ENCODE assay signal across 1 cellular context in the genomic region with DNA sequence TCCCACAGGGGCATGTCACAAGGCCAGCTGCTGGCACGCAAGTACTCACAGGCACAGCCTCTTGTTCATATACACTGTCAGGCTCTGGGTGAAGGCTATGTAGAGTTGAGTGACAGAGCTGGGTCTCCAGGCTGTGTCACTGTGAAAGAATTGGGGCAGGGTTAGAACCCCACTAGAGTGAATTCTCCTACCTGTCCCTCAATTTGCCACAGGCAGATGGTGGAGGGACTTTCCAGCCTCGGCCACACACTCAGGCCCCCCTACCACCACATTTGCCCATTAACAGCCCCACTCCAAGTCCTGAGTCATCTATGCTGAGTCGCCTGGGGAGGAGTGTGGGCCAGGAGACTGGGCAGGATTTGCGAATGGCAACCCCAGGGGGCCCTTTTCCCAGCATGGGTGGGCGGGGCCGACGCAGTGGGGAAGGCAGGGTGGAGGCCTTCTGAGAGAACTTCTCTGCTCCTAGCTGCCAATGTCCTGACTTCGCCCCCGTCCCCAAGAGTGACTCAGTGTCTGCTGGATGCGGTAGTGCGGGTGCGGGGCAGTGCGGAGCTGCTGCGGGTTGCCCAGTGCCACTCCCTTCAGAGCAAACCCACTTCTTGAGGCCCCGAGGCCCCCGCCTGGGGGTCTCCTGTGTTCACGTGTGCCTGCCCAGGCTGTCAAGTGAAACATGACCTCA.
TF ChIP-seq lines count a peak whose summit lies in the region.

No MANE protein-coding gene starts in this region.

TF ChIP-seq in HEK293, 187 proteins besides CTCF, POLR2A, EP300 and RAD21 (continued from another document):
- TF ChIP-seq ZFP41 (tag by site-specific recombination; IDR thresholded peaks at IDR 0.05; ENCODE audit: borderline replicate concordance) (no peak), GLIS2 (tag by site-specific recombination; IDR thresholded peaks at IDR 0.05) (peak; percentile 54), ZNF629 (tag by site-specific recombination; IDR thresholded peaks at IDR 0.05) (peak; percentile 55), ZNF112 (tag by site-specific recombination; IDR thresholded peaks at IDR 0.05) (no peak)
- TF ChIP-seq, protein P1, sequence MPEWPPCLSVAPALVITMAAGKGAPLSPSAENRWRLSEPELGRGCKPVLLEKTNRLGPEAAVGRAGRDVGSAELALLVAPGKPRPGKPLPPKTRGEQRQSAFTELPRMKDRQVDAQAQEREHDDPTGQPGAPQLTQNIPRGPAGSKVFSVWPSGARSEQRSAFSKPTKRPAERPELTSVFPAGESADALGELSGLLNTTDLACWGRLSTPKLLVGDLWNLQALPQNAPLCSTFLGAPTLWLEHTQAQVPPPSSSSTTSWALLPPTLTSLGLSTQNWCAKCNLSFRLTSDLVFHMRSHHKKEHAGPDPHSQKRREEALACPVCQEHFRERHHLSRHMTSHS (tag by site-specific recombination; IDR thresholded peaks at IDR 0.05) = no peak
